ENCODE assay signal across 8 cellular contexts in the genomic region with DNA sequence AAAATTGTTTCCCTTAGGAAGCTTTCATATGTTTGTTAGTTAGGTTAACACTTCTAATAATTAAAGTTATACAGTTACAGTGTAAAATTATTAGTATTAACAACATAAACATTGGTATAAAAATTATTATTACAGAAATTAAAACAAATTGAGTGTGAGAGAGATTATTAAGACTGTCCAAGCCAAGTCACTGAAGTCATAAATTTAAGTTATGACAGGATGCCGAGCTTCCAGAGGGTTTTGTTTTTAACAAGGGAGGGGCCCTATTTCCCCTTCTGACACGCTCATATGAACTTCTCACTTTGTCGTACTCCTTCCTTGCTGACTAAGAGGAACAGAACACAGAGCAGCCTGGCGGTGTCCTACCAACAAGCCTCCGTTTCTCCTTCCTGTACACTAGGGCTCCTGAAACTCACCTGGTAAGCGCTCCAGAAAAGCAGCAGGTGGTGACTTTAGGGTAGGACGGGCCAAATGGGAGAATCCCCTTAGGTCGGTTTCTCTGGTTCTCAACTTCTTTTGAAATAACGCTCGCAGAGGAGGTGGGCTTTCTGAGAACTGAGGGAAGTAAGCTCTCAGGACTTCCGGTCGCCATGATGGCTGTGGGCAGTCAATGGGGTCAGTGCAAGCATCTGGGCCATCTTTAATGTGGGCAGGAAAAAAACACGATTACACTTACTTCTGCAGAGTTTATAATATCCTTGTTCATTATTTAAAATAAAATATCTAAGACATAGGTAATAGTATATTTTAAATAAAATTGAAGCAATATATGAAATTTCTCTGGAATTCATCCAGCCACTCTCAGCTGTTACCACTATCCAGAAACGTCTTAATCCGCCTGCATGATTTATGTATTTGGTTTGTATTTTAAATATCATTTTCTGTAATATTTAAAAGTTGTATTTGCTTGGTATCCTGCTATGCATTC. TPM values are rescaled to one million over a fixed set of nuclear protein-coding genes. Genes with fewer than 3 reads are reported as not detected.
A peak's percentile ranks its signal among the peaks of the same experiment; 100 is the strongest.
DNase-seq lines count a peak whose midpoint lies in the region; TF ChIP-seq lines count a peak whose summit lies in the region.

A gene with protein sequence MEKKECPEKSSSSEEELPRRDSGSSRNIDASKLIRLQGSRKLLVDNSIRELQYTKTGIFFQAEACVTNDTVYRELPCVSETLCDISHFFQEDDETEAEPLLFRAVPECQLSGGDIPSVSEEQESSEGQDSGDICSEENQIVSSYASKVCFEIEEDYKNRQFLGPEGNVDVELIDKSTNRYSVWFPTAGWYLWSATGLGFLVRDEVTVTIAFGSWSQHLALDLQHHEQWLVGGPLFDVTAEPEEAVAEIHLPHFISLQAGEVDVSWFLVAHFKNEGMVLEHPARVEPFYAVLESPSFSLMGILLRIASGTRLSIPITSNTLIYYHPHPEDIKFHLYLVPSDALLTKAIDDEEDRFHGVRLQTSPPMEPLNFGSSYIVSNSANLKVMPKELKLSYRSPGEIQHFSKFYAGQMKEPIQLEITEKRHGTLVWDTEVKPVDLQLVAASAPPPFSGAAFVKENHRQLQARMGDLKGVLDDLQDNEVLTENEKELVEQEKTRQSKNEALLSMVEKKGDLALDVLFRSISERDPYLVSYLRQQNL (minus strand): TSS at position 537 of the 928 bp plus-strand sequence. CDS start 14,892 bp downstream, outside the sequence.

- CTCF ChIA-PET in CD4-positive, alpha-beta memory T cell (lab: Charles Lee; ENCODE audit: partially characterized antibody), result interaction anchor here (0.6 to 2.4 kb wide), 3 partner anchors 9 to 52 kb away, joined by 3 to 8 read pairs (median 8); no protein-coding TSS in a partner anchor
- CTCF ChIA-PET in OCI-LY7 (lab: Charles Lee; ENCODE audit: unreplicated experiment), result no interaction called here

- no peaks in the 10 kb centered on the region for H3K9me3 ChIP-seq in CD4-positive, alpha-beta memory T cell (ENCODE audit: control insufficient read depth in 1 of 2, low read length in 2 of 2)
- H3K9me3 ChIP-seq in OCI-LY7 (ENCODE audit: low read length), result no peaks in the 10 kb centered on the region

- peak within 1 kb of the TSS; percentile 93 to 100 (median 98) for H3K27ac Mint-ChIP-seq in CD4-positive, alpha-beta memory T cell

- peaks cover 62% of the 10 kb centered on the region for H3K79me2 ChIP-seq in OCI-LY7 (ENCODE audit: insufficient read depth, low read depth, low read length)

- DNase-seq in CD4-positive, alpha-beta memory T cell, result peak; percentile 83 to 92 (median 87)
- DNase-seq in GM20000 (ENCODE audit: low spot score) (peak; percentile 68), HuH-7 (ENCODE audit: low spot score) (peak; percentile 65), OCI-LY7 (ENCODE audit: low spot score) (peak; percentile 92), epidermal melanocyte (ENCODE audit: insufficient read length, low spot score) (peak; percentile 73), midbrain (lab: John Stamatoyannopoulos, UW) (peak; percentile 82)
- peak; percentile 86 for DNase-seq in activated CD8-positive, alpha-beta memory T cell treated with anti-CD3 and anti-CD28 coated beads, Interleukin-2, amount 50 U/mL, for 48 hours
- peak; percentile 59 to 69 for DNase-seq in stimulated activated CD8-positive, alpha-beta memory T cell treated with anti-CD3 and anti-CD28 coated beads, Interleukin-15, amount 100 ng/mL, for 48 hours (ENCODE audit: low read depth in 2 of 2)

- no peak for TF ChIP-seq CTCF in GM20000 (IDR thresholded peaks at IDR 0.05; ENCODE audit: extremely low read depth, missing control alignments)
- TF ChIP-seq CTCF in OCI-LY7 (conservative IDR thresholded peaks at IDR 0.05; ENCODE audit: low read length), result no peak

- H3K9me2 ChIP-seq in OCI-LY7 (ENCODE audit: insufficient read depth, low read length), result no peaks in the 10 kb centered on the region

- H3K27me3 Mint-ChIP-seq in CD4-positive, alpha-beta memory T cell, result no peaks in the 10 kb centered on the region

- peak within 1 kb of the TSS; percentile 77 to 86 for H3K4me3 ChIP-seq in CD4-positive, alpha-beta memory T cell (ENCODE audit: low read length in 2 of 2)
- H3K4me3 ChIP-seq in OCI-LY7 (ENCODE audit: low read depth, low read length, poor library complexity, severe bottlenecking), result peak within 1 kb of the TSS; percentile 71

- H3K27ac ChIP-seq in CD4-positive, alpha-beta memory T cell (ENCODE audit: low read depth, low read length), result peak within 1 kb of the TSS; percentile 90
- H3K27ac ChIP-seq in OCI-LY7 (ENCODE audit: low read depth, low read length, poor library complexity, severe bottlenecking), result peak within 1 kb of the TSS; percentile 94

- peaks cover 11 to 23% of the 10 kb centered on the region in 2 donors for H3K36me3 Mint-ChIP-seq in CD4-positive, alpha-beta memory T cell

- H3K36me3 ChIP-seq in CD4-positive, alpha-beta memory T cell (ENCODE audit: insufficient read depth, low read length), result no peaks in the 10 kb centered on the region
- peaks cover 5% of the 10 kb centered on the region for H3K36me3 ChIP-seq in OCI-LY7 (ENCODE audit: insufficient read depth, low read length)

- peaks cover 47 to 83% (median 61%) of the 10 kb centered on the region in 4 donors for H3K4me1 Mint-ChIP-seq in CD4-positive, alpha-beta memory T cell

- peak within 1 kb of the TSS; percentile 57 for H2AFZ ChIP-seq in OCI-LY7 (ENCODE audit: low read length)

- no peaks in the 10 kb centered on the region for H3K27me3 ChIP-seq in CD4-positive, alpha-beta memory T cell (ENCODE audit: insufficient read depth, low read length)

- peak within 1 kb of the TSS; percentile 92 to 99 (median 99) for H3K4me3 Mint-ChIP-seq in CD4-positive, alpha-beta memory T cell

- no peaks in the 10 kb centered on the region for H4K20me1 ChIP-seq in OCI-LY7 (ENCODE audit: insufficient read depth, low read length)

- H3K4me1 ChIP-seq in CD4-positive, alpha-beta memory T cell (ENCODE audit: insufficient read depth, low read length), result peaks cover 75% of the 10 kb centered on the region
- H3K4me1 ChIP-seq in OCI-LY7 (ENCODE audit: insufficient read depth, low read length, poor library complexity, severe bottlenecking), result peaks cover 65% of the 10 kb centered on the region

- POLR2A ChIA-PET in CD4-positive, alpha-beta memory T cell (lab: Charles Lee; ENCODE audit: partially characterized antibody), result interaction anchor here (0.7 to 2.8 kb wide), 17 partner anchors 10 to 108 kb away, joined by 3 to 30 read pairs (median 6); partner anchors contain the start of genes EMP3, LIG1, SYNGR4 and TMEM143
- POLR2A ChIA-PET in OCI-LY7 (lab: Charles Lee), result interaction anchor here (0.7 to 2.0 kb wide), 3 partner anchors 9 to 84 kb away, joined by 3 to 9 read pairs (median 3); no protein-coding TSS in a partner anchor

- intact Hi-C loops in CD4-positive, alpha-beta memory T cell (cut with micrococcal nuclease), result loop anchor here (1.0 to 5.0 kb wide), 2 partner anchors 67 to 85 kb away; partner anchors contain the start of genes LIG1 and ZSWIM9
- intact Hi-C loops in OCI-LY7 (cut with micrococcal nuclease; ENCODE audit: unreplicated experiment), result loop anchor here (5.0 kb wide), 3 partner anchors 53 to 77 kb away; no protein-coding TSS in a partner anchor

- H3K9me3 Mint-ChIP-seq in CD4-positive, alpha-beta memory T cell, result no peaks in the 10 kb centered on the region

- BruUV-seq in OCI-LY7 (replicated peaks; lab: Mats Ljungman, UMichigan), result TSS peak; percentile 84

- peak within 1 kb of the TSS; percentile 89 for H3K4me2 ChIP-seq in OCI-LY7 (ENCODE audit: low read length)

RNA-seq across cellular contexts. Expression of the gene that starts here (rescaled TPM):
- 100 to 1,000 TPM; 310 to 316 TPM for total RNA-seq in CD4-positive, alpha-beta memory T cell
- polyA plus RNA-seq in CD4-positive, alpha-beta memory T cell, result 10 to 100 TPM; 74.9 to 90.5 TPM
- total RNA-seq in OCI-LY7 (2014; rRNA removed; shearing (Covaris generic)), result 51.0 and 52.5 TPM in 2 replicates
- total RNA-seq in OCI-LY7 (2022), result 56.1 and 82.9 TPM in 2 replicates

Comparison
In these comparisons a context has a peak if more than half of its experiments do, and no peak if none do; other contexts are left out.
1. Peak in every context shown above with its lines: DNase-seq, H3K4me3 ChIP-seq and H3K27ac ChIP-seq.